In the genomic region with DNA sequence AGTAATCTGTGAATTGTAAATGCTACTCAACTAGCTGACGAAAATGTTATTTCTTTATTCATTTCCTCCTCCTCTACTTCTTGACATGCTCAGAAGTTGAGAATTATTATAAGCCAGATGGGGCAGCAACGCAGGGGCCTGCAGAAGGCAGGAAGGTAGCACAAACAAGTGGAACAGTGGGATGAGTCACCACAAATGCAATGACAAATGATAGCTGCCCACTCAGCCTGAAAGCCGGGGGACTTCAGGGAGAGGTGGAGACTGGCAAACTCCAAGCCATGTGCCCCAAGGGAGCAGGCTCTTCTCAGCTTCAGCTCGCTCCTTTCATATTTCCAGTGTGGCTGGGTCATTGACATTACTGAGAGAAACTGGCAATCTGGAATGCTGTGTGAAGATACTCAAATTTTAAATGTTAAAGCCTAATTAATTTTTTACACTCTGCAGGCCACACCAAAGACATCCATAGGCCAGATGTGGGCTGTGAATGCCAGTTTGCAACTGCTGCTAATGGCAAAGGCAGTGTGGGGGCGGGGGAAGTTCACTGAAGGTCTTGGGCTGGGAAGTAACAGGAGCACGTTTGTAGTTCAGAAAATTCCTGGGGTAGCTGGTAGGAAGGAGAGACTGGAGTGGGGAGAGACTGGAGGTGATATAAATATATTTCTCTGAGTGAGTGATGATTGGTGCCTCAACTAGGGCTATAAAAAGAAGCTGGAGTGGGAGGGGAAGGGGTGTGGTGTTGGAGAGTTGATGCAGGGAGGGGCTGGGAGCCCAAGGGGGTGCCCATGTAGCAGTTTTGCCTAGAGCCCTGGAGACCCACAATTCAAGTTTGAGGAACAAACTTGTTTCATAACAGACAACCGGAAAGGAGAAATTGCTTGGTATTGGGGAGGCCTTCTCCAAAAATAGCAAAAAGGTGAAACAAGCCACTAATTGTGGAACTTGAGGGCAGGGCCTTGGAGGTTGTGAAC, we compare ENCODE assay signal across 8 cellular contexts. TPM values are rescaled to one million over a fixed set of nuclear protein-coding genes. Genes with fewer than 3 reads are reported as not detected.
DNase-seq lines count a peak whose midpoint lies in the region; ATAC-seq and TF ChIP-seq lines count a peak whose summit lies in the region.

No MANE protein-coding gene starts in this region.

- H3K4me1 ChIP-seq in PC-3 (ENCODE audit: insufficient read depth, low read length) (peaks cover 54% of the 10 kb centered on the region), left ventricle myocardium inferior (peaks cover 52% of the 10 kb centered on the region), ascending aorta (peaks cover 0 to 18% of the 10 kb centered on the region in 2 donors), vagina (peaks cover 13% of the 10 kb centered on the region)

- TF ChIP-seq CTCF in PC-3 (conservative IDR thresholded peaks at IDR 0.05; ENCODE audit: low read depth, low read length): no peak
- no peak for TF ChIP-seq CTCF in left ventricle myocardium inferior (IDR thresholded peaks at IDR 0.05; ENCODE audit: borderline replicate concordance)
- no peak for TF ChIP-seq CTCF in ascending aorta (IDR thresholded peaks at IDR 0.05)
- no peak for TF ChIP-seq CTCF in vagina (IDR thresholded peaks at IDR 0.05)

- no peaks in the 10 kb centered on the region for H4K20me1 ChIP-seq in PC-3 (ENCODE audit: low read length)

- DNase-seq in stimulated activated CD4-positive, alpha-beta T cell treated with anti-CD3 and anti-CD28 coated beads, Interleukin-2, amount 100 ng/mL, for 24 hours: peak; percentile 33 to 38
- no peak for DNase-seq in stimulated activated CD4-positive, alpha-beta T cell treated with anti-CD3 and anti-CD28 coated beads, Interleukin-4, amount 100 ng/mL, for 1 hour
- DNase-seq in PC-3 (peak; percentile 78), left ventricle myocardium inferior (peak; percentile 66), ascending aorta (ENCODE audit: low spot score in 2 of 2) (no peak), immature natural killer cell (no peak), vagina (ENCODE audit: extremely low spot score in 2 of 2) (no peak)

- peak overlapping the region; percentile 6; the same call in 1 of the 2 replicates for H2AFZ ChIP-seq in PC-3 (ENCODE audit: low read length)

- no TSS peak for BruUV-seq in PC-3 (replicated peaks; lab: Mats Ljungman, UMichigan)

- CTCF ChIA-PET in PC-3 (lab: Charles Lee): interaction anchor here (0.6 to 1.3 kb wide), 3 partner anchors 61 to 309 kb away, joined by 3 to 6 read pairs (median 4); no protein-coding TSS in a partner anchor

- peaks cover 23 to 25% of the 10 kb centered on the region in 2 donors for H3K4me1 Mint-ChIP-seq in immature natural killer cell

- H3K9me2 ChIP-seq in PC-3 (replicated peaks; ENCODE audit: low read length): no peaks in the 10 kb centered on the region

- H3K36me3 ChIP-seq in PC-3 (ENCODE audit: low read depth, low read length) (no peaks in the 10 kb centered on the region), left ventricle myocardium inferior (no peaks in the 10 kb centered on the region), ascending aorta (no peaks in the 10 kb centered on the region), vagina (no peaks in the 10 kb centered on the region)

- H3K27ac ChIP-seq in PC-3 (ENCODE audit: low read length) (peak overlapping the region; percentile 21), left ventricle myocardium inferior (replicated peaks) (peak overlapping the region; percentile 86), ascending aorta (no peak overlapping the region), vagina (no peak overlapping the region)

- intact Hi-C loops in PC-3 (cut with micrococcal nuclease): no loop called here
- intact Hi-C loops in left ventricle myocardium inferior (cut with micrococcal nuclease): no loop called here
- intact Hi-C loops in ascending aorta (cut with DNase I): no loop called here
- intact Hi-C loops in vagina (cut with DNase I): no loop called here

- H3K4me2 ChIP-seq in PC-3 (ENCODE audit: low read length): peak overlapping the region; percentile 11; the same call in 1 of the 2 replicates

- H3K36me3 Mint-ChIP-seq in immature natural killer cell: no peaks in the 10 kb centered on the region

- no peak for TF ChIP-seq POLR2A in vagina (IDR thresholded peaks at IDR 0.05)

- no peaks in the 10 kb centered on the region for H3K79me2 ChIP-seq in PC-3 (ENCODE audit: low read length)

- no peaks in the 10 kb centered on the region for H3K9me3 ChIP-seq in PC-3 (ENCODE audit: low read length)
- H3K9me3 ChIP-seq in left ventricle myocardium inferior (replicated peaks): no peaks in the 10 kb centered on the region
- H3K9me3 ChIP-seq in ascending aorta: no peaks in the 10 kb centered on the region
- no peaks in the 10 kb centered on the region for H3K9me3 ChIP-seq in vagina

- H3K4me3 Mint-ChIP-seq in immature natural killer cell: no peak overlapping the region

- H3K9ac ChIP-seq in PC-3 (ENCODE audit: low read length): no peak overlapping the region

- H3K27ac Mint-ChIP-seq in immature natural killer cell: peak overlapping the region in 1 of 6 donors; percentile 14

- H3K4me3 ChIP-seq in PC-3 (ENCODE audit: low read length) (no peak overlapping the region), left ventricle myocardium inferior (no peak overlapping the region), ascending aorta (no peak overlapping the region), vagina (no peak overlapping the region)

- H3K27me3 ChIP-seq in PC-3 (ENCODE audit: low read length) (no peaks in the 10 kb centered on the region), left ventricle myocardium inferior (ENCODE audit: low read depth) (no peaks in the 10 kb centered on the region), ascending aorta (no peaks in the 10 kb centered on the region), vagina (no peaks in the 10 kb centered on the region)

- POLR2A ChIA-PET in PC-3 (lab: Charles Lee; ENCODE audit: unreplicated experiment): no interaction called here

- H3K9me3 Mint-ChIP-seq in immature natural killer cell: no peaks in the 10 kb centered on the region

- peaks cover 0 to 9% (median 3%) of the 10 kb centered on the region in 3 donors for H3K27me3 Mint-ChIP-seq in immature natural killer cell (ENCODE audit: low read depth in 3 of 3)

- no peaks in the 10 kb centered on the region for H3F3A ChIP-seq in PC-3 (ENCODE audit: low read length, unreplicated experiment)

- ATAC-seq in HG02981 (IDR thresholded peaks at IDR 0.05; ENCODE audit: unreplicated experiment): peak; percentile 21
- ATAC-seq in PC-3: peak; percentile 51

RNA-seq across cellular contexts. Expression of gene ADRB2, which starts 20.8 kb away (rescaled TPM):
- total RNA-seq in PC-3 (2014; rRNA removed) (41.1 and 42.1 TPM in 2 replicates), left ventricle myocardium inferior (5.1 TPM), ascending aorta (11.2 TPM), vagina (43.2 TPM)
- 10 to 100 TPM; 34.4 to 65.2 (median 54.1) TPM for polyA plus RNA-seq in immature natural killer cell

Comparison
In these comparisons a context has a peak if more than half of its experiments do, and no peak if none do; other contexts are left out.
1. DNase-seq: peak in stimulated activated CD4-positive, alpha-beta T cell treated with anti-CD3 and anti-CD28 coated beads, Interleukin-2, amount 100 ng/mL, for 24 hours (2 of 2), PC-3 (single experiment) and left ventricle myocardium inferior (single experiment); none in stimulated activated CD4-positive, alpha-beta T cell treated with anti-CD3 and anti-CD28 coated beads, Interleukin-4, amount 100 ng/mL, for 1 hour (single experiment), ascending aorta (0 of 2), immature natural killer cell (0 of 3) and vagina (0 of 2).
2. H3K27ac ChIP-seq: peak in PC-3 (single experiment) and left ventricle myocardium inferior (single experiment); none in ascending aorta (0 of 2) and vagina (single experiment).